ENCODE assay signal across 13 cellular contexts in the genomic region with DNA sequence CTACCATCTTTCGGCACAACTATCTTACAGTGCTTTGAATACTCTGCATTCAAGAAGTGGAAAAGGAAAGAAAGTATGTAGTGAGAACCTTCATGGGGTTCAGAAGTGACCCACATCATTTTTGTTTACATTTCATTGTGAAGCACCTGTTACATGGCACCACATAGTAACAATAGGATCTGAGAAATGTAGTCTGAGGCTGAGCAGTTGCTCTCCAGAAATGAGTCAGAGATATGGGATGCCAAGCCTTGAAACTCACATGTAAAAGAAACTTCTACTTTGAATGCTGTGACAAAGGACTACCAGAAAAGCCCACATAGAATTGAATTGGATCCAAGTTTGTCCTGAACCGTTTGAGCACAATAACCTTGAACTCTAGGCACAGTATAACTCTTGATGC.
A peak's percentile ranks its signal among the peaks of the same experiment; 100 is the strongest.
DNase-seq lines count a peak whose midpoint lies in the region; ATAC-seq and TF ChIP-seq lines count a peak whose summit lies in the region.
"Had no signal": no experiment of that assay in that cellular context is flagged by ENCODE, and none has a peak within 500 bp of the region (broad histone marks: within the 10 kb centered on the region; RNA-seq: fewer than 3 reads in every experiment).

No MANE protein-coding gene starts in this region.

- DNase-seq in left ventricle myocardium superior (no peak), spleen (no peak), NCI-H2196 (lab: John Stamatoyannopoulos, UW; ENCODE audit: unreplicated experiment) (no peak), Right ventricle myocardium superior (no peak)
- DNase-seq: DMS153, Kasumi-1, NCI-H187, SK-N-SH had no signal

- intact Hi-C loops in left ventricle myocardium superior (cut with micrococcal nuclease) (no loop called here), spleen (cut with DNase I; ENCODE audit: low total_unique reads) (no loop called here), Right ventricle myocardium superior (cut with DNase I) (no loop called here)

- no peaks in the 10 kb centered on the region for H3K27me3 ChIP-seq in spleen (replicated peaks in 1 of 7)
- H3K27me3 ChIP-seq: ascending aorta had no signal

- H3K4me3 ChIP-seq in spleen, result no peak overlapping the region
- H3K4me3 ChIP-seq: ascending aorta had no signal

- ATAC-seq in GM18508 (IDR thresholded peaks at IDR 0.05; ENCODE audit: insufficient read depth, unreplicated experiment) (peak; percentile 64), GM19468 (IDR thresholded peaks at IDR 0.05; ENCODE audit: extremely low read depth, unreplicated experiment) (peak; percentile 53), HG02852 (IDR thresholded peaks at IDR 0.05; ENCODE audit: unreplicated experiment) (peak; percentile 88), HG03457 (IDR thresholded peaks at IDR 0.05; ENCODE audit: unreplicated experiment) (peak; percentile 84), left ventricle myocardium superior (no peak), Right ventricle myocardium superior (ENCODE audit: poor library complexity) (no peak)

- H3K4me1 ChIP-seq in spleen, result no peaks in the 10 kb centered on the region
- H3K4me1 ChIP-seq: ascending aorta had no signal

- no peak for TF ChIP-seq CTCF in spleen (IDR thresholded peaks at IDR 0.05 in 8 of 11, conservative IDR thresholded peaks at IDR 0.05 in 3 of 11)

- 71 to 85% (median 77%) methylated on average over 2 of the region's 2 CpGs for WGBS in spleen, 5 donors

- H3K9me3 ChIP-seq in spleen, result peaks cover 0 to 15% (median 0%) of the 10 kb centered on the region in 8 donors
- H3K9me3 ChIP-seq: ascending aorta, SK-N-SH had no signal

- no peak for TF ChIP-seq POLR2A in spleen (IDR thresholded peaks at IDR 0.05)

- H3K27ac ChIP-seq in spleen, result no peak overlapping the region
- H3K27ac ChIP-seq: ascending aorta had no signal

- no peaks in the 10 kb centered on the region for H3K36me3 ChIP-seq in spleen
- H3K36me3 ChIP-seq: ascending aorta had no signal

Comparison
In these comparisons a context has a peak if more than half of its experiments do, and no peak if none do; other contexts are left out.
1. ATAC-seq: peak in GM18508 (single experiment), GM19468 (single experiment), HG02852 (single experiment) and HG03457 (single experiment); none in left ventricle myocardium superior (single experiment) and Right ventricle myocardium superior (single experiment).